Comparison of ENCODE assay signal across 22 cellular contexts in the genomic region with DNA sequence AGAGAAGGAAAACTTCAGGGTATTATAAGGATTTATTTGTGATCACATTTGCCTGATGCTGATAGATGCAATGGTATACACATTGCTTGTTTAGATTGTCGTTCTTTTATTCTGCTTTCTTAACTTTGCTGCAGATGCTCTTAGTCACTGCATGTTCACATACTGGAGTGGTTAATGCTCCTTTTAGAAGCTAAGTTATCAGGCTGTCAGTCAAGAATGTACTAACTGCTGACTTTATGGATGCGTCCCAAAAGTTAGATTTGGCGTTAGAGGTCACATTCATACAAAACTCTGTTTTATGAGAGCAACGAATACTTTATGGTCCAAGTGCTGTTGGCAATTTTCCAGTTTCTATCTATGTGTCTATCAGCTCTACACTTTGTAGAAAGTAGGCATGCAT.
DNase-seq lines count a peak whose midpoint lies in the region; ATAC-seq and TF ChIP-seq lines count a peak whose summit lies in the region.
"Had no signal": no experiment of that assay in that cellular context is flagged by ENCODE, and none has a peak within 500 bp of the region (broad histone marks: within the 10 kb centered on the region; RNA-seq: fewer than 3 reads in every experiment).

No MANE protein-coding gene starts in this region.

- H3K27me3 ChIP-seq in vagina, result no peaks in the 10 kb centered on the region
- H3K27me3 ChIP-seq: body of pancreas, neural progenitor cell had no signal

- in situ Hi-C loops in astrocyte of the spinal cord (cut with HindIII; ENCODE audit: low sequenced_read_pairs), result no loop called here

- TF ChIP-seq POLR2A in vagina (IDR thresholded peaks at IDR 0.05), result no peak

- TF ChIP-seq CTCF in astrocyte of the spinal cord (IDR thresholded peaks at IDR 0.05; ENCODE audit: low read depth, low read length), result no peak
- no peak for TF ChIP-seq CTCF in vagina (IDR thresholded peaks at IDR 0.05)

- H3K27ac ChIP-seq in vagina, result no peak overlapping the region
- H3K27ac ChIP-seq: body of pancreas, neural progenitor cell, prostate gland had no signal

- intact Hi-C loops in Right ventricle myocardium inferior (cut with DNase I) (no loop called here), cardiac septum (cut with DNase I) (loop anchor here (10.0 kb wide), 1 partner anchor 249 kb away; no protein-coding TSS in a partner anchor), left cardiac atrium (cut with DNase I) (loop anchor here in 1 of 2 donors (10.0 kb wide), 1 partner anchor 61 kb away; no protein-coding TSS in a partner anchor), vagina (cut with DNase I) (no loop called here)

- peaks cover 44% of the 10 kb centered on the region for H3K4me1 ChIP-seq in vagina
- H3K4me1 ChIP-seq: body of pancreas, neural progenitor cell, prostate gland had no signal

- no peaks in the 10 kb centered on the region for H3K36me3 ChIP-seq in vagina
- H3K36me3 ChIP-seq: neural progenitor cell, prostate gland had no signal

- H3K9me3 ChIP-seq in vagina, result no peaks in the 10 kb centered on the region
- H3K9me3 ChIP-seq: body of pancreas, prostate gland had no signal

- H3K4me3 ChIP-seq in astrocyte of the spinal cord (ENCODE audit: low read depth, low read length), result no peak overlapping the region
- H3K4me3 ChIP-seq in vagina, result no peak overlapping the region
- H3K4me3 ChIP-seq: body of pancreas, neural progenitor cell, prostate gland had no signal

- no peak for DNase-seq in Right ventricle myocardium inferior (ENCODE audit: missing footprints)
- no peak for DNase-seq in cardiac septum (ENCODE audit: low spot score)
- DNase-seq in astrocyte of the spinal cord (ENCODE audit: low read depth, low spot score), result peak; percentile 44
- DNase-seq in left cardiac atrium, result no peak
- DNase-seq in AML-193 (lab: John Stamatoyannopoulos, UW), result no peak
- no peak for DNase-seq in EL
- no peak for DNase-seq in vagina (ENCODE audit: extremely low spot score in 2 of 2)
- DNase-seq: 8988T; activated gamma-delta T cell treated with Interleukin-2 at 50 U/mL for 16 hours; body of pancreas; C1 segment of cervical spinal cord; dermis blood vessel endothelial cell; DMS 273 treated with DMSO at 0.1 percent for 48 hours; erythroblast; head of caudate nucleus; NCI-H1694 treated with DMSO at 0.1 percent for 48 hours; NCI-H2227 treated with DMSO at 0.1 percent for 48 hours; stimulated activated CD4-positive, alpha-beta T cell treated with anti-CD3 and anti-CD28 coated beads, Interleukin-4, amount 100 ng/mL, for 4 hours; substantia nigra had no signal

- ATAC-seq in Right ventricle myocardium inferior (peak; percentile 72), left cardiac atrium (peak; percentile 76 to 77), HG02759 (IDR thresholded peaks at IDR 0.05; ENCODE audit: unreplicated experiment) (no peak)
- ATAC-seq: body of pancreas had no signal
